1 cellular context compared by ENCODE assay signal in the genomic region with DNA sequence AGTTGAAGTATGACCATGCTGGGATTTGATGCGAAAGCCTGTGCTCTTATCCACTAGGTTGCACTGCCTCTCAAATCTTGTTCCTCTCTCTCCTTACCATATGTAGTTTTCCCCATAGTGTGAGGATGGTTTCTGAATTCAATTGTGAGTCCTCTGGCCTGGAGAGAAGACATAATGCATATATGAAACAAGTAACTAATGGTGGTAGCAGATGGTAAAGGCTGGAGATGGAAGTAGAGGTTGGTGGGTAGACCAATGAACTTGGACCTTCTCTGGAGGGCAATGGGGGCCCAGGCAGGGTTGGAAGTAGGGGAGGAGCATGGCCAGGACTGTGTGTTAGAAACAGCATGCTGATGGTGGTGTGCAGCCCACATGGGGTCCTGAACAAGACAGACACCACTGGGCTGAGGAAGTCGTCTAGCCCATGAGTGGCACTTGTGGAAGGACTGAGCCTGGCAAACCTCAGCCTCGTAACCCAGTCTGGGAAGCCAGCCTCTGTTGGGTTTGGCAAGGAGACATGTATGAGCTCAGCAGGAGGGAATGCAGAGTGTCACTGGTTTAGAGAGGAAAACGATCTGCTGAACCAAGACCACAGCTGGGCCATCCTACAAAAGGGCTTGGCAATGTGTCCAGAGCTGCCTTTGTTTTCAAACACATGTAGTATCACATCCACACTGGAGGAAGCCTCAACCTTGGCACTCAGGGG.
TF ChIP-seq lines count a peak whose summit lies in the region.

No MANE protein-coding gene starts in this region.

TF ChIP-seq in HepG2, 621 proteins besides CTCF, POLR2A, EP300 and RAD21 (continued from another document):
- no peak for TF ChIP-seq TCF7L2 (IDR thresholded peaks at IDR 0.05; ENCODE audit: low read depth, low read length)
- peak; percentile 18; the same call in 1 of the 2 replicates for TF ChIP-seq HNF4A (CRISPR knock-in tag; IDR thresholded peaks at IDR 0.05)
- TF ChIP-seq KDM5A (IDR thresholded peaks at IDR 0.05; ENCODE audit: borderline replicate concordance, low read length), result no peak
- TF ChIP-seq PHF5A (CRISPR knock-in tag; IDR thresholded peaks at IDR 0.05; ENCODE audit: low read depth, unreplicated experiment), result no peak
- TF ChIP-seq KLF16 (CRISPR knock-in tag; IDR thresholded peaks at IDR 0.05), result no peak
- TF ChIP-seq SP4 (CRISPR knock-in tag; IDR thresholded peaks at IDR 0.05), result no peak
- TF ChIP-seq, protein P1, sequence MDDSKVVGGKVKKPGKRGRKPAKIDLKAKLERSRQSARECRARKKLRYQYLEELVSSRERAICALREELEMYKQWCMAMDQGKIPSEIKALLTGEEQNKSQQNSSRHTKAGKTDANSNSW (CRISPR knock-in tag; IDR thresholded peaks at IDR 0.05; ENCODE audit: borderline replicate concordance), result no peak
- TF ChIP-seq SALL1 (CRISPR knock-in tag; IDR thresholded peaks at IDR 0.05), result peak; percentile 29; the same call in 1 of the 2 replicates
- TF ChIP-seq, protein P2, sequence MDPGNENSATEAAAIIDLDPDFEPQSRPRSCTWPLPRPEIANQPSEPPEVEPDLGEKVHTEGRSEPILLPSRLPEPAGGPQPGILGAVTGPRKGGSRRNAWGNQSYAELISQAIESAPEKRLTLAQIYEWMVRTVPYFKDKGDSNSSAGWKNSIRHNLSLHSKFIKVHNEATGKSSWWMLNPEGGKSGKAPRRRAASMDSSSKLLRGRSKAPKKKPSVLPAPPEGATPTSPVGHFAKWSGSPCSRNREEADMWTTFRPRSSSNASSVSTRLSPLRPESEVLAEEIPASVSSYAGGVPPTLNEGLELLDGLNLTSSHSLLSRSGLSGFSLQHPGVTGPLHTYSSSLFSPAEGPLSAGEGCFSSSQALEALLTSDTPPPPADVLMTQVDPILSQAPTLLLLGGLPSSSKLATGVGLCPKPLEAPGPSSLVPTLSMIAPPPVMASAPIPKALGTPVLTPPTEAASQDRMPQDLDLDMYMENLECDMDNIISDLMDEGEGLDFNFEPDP (CRISPR knock-in tag; conservative IDR thresholded peaks at IDR 0.05), result no peak
- TF ChIP-seq BRF2 (CRISPR knock-in tag; IDR thresholded peaks at IDR 0.05), result no peak
- TF ChIP-seq, protein P3, sequence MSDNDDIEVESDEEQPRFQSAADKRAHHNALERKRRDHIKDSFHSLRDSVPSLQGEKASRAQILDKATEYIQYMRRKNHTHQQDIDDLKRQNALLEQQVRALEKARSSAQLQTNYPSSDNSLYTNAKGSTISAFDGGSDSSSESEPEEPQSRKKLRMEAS (IDR thresholded peaks at IDR 0.05), result 0 out of 2 replicates have a peak, but pooled peaks have one; percentile 13
- TF ChIP-seq SYNCRIP (IDR thresholded peaks at IDR 0.05; ENCODE audit: insufficient read depth, low read depth, low read length), result no peak
- no peak for TF ChIP-seq PATZ1 (CRISPR knock-in tag; IDR thresholded peaks at IDR 0.05)
- no peak for TF ChIP-seq ZNF44 (CRISPR knock-in tag; IDR thresholded peaks at IDR 0.05)
- TF ChIP-seq, protein P4, sequence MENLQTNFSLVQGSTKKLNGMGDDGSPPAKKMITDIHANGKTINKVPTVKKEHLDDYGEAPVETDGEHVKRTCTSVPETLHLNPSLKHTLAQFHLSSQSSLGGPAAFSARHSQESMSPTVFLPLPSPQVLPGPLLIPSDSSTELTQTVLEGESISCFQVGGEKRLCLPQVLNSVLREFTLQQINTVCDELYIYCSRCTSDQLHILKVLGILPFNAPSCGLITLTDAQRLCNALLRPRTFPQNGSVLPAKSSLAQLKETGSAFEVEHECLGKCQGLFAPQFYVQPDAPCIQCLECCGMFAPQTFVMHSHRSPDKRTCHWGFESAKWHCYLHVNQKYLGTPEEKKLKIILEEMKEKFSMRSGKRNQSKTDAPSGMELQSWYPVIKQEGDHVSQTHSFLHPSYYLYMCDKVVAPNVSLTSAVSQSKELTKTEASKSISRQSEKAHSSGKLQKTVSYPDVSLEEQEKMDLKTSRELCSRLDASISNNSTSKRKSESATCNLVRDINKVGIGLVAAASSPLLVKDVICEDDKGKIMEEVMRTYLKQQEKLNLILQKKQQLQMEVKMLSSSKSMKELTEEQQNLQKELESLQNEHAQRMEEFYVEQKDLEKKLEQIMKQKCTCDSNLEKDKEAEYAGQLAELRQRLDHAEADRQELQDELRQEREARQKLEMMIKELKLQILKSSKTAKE (CRISPR knock-in tag; IDR thresholded peaks at IDR 0.05; ENCODE audit: borderline replicate concordance), result no peak
- TF ChIP-seq, protein P5, sequence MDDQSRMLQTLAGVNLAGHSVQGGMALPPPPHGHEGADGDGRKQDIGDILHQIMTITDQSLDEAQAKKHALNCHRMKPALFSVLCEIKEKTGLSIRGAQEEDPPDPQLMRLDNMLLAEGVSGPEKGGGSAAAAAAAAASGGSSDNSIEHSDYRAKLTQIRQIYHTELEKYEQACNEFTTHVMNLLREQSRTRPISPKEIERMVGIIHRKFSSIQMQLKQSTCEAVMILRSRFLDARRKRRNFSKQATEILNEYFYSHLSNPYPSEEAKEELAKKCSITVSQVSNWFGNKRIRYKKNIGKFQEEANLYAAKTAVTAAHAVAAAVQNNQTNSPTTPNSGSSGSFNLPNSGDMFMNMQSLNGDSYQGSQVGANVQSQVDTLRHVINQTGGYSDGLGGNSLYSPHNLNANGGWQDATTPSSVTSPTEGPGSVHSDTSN (CRISPR knock-in tag; IDR thresholded peaks at IDR 0.05; ENCODE audit: borderline replicate concordance), result no peak
- peak; percentile 35 for TF ChIP-seq TEAD3 (CRISPR knock-in tag; optimal IDR thresholded peaks at IDR 0.05; ENCODE audit: borderline replicate concordance)
- no peak for TF ChIP-seq MEIS2 (CRISPR knock-in tag; IDR thresholded peaks at IDR 0.05)
- TF ChIP-seq, protein P6, sequence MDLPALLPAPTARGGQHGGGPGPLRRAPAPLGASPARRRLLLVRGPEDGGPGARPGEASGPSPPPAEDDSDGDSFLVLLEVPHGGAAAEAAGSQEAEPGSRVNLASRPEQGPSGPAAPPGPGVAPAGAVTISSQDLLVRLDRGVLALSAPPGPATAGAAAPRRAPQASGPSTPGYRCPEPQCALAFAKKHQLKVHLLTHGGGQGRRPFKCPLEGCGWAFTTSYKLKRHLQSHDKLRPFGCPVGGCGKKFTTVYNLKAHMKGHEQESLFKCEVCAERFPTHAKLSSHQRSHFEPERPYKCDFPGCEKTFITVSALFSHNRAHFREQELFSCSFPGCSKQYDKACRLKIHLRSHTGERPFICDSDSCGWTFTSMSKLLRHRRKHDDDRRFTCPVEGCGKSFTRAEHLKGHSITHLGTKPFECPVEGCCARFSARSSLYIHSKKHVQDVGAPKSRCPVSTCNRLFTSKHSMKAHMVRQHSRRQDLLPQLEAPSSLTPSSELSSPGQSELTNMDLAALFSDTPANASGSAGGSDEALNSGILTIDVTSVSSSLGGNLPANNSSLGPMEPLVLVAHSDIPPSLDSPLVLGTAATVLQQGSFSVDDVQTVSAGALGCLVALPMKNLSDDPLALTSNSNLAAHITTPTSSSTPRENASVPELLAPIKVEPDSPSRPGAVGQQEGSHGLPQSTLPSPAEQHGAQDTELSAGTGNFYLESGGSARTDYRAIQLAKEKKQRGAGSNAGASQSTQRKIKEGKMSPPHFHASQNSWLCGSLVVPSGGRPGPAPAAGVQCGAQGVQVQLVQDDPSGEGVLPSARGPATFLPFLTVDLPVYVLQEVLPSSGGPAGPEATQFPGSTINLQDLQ (CRISPR knock-in tag; IDR thresholded peaks at IDR 0.05), result no peak
- no peak for TF ChIP-seq TOE1 (CRISPR knock-in tag; IDR thresholded peaks at IDR 0.05)
- TF ChIP-seq, protein P7, sequence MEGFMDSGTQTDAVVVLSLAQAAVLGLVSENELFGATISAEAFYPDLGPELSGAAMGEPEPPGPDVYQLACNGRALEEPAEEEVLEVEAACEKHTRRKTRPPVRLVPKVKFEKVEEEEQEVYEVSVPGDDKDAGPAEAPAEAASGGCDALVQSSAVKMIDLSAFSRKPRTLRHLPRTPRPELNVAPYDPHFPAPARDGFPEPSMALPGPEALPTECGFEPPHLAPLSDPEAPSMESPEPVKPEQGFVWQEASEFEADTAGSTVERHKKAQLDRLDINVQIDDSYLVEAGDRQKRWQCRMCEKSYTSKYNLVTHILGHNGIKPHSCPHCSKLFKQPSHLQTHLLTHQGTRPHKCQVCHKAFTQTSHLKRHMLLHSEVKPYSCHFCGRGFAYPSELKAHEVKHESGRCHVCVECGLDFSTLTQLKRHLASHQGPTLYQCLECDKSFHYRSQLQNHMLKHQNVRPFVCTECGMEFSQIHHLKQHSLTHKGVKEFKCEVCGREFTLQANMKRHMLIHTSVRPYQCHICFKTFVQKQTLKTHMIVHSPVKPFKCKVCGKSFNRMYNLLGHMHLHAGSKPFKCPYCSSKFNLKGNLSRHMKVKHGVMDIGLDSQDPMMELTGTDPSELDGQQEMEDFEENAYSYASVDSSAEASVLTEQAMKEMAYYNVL (CRISPR knock-in tag; IDR thresholded peaks at IDR 0.05; ENCODE audit: borderline replicate concordance), result no peak
- no peak for TF ChIP-seq SIN3B (IDR thresholded peaks at IDR 0.05; ENCODE audit: low read length)
- peak; percentile 34; the same call in 1 of the 2 replicates for TF ChIP-seq JUN (CRISPR knock-in tag; IDR thresholded peaks at IDR 0.05)
- TF ChIP-seq, protein P8, sequence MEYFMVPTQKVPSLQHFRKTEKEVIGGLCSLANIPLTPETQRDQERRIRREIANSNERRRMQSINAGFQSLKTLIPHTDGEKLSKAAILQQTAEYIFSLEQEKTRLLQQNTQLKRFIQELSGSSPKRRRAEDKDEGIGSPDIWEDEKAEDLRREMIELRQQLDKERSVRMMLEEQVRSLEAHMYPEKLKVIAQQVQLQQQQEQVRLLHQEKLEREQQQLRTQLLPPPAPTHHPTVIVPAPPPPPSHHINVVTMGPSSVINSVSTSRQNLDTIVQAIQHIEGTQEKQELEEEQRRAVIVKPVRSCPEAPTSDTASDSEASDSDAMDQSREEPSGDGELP (IDR thresholded peaks at IDR 0.05; ENCODE audit: borderline replicate concordance, low read depth), result no peak
- 0 out of 2 replicates have a peak, but pooled peaks have one; percentile 18 for TF ChIP-seq RXRA (CRISPR knock-in tag; IDR thresholded peaks at IDR 0.05)
- no peak for TF ChIP-seq E2F2 (CRISPR knock-in tag; IDR thresholded peaks at IDR 0.05; ENCODE audit: borderline replicate concordance)
- TF ChIP-seq ZNF317 (CRISPR knock-in tag; IDR thresholded peaks at IDR 0.05), result peak; percentile 96
- peak; percentile 19; the same call in 1 of the 2 replicates for TF ChIP-seq RARA (CRISPR knock-in tag; IDR thresholded peaks at IDR 0.05)
- TF ChIP-seq ZNF644 (CRISPR knock-in tag; IDR thresholded peaks at IDR 0.05; ENCODE audit: low read depth), result peak; percentile 10
- TF ChIP-seq SRY (CRISPR knock-in tag; IDR thresholded peaks at IDR 0.05), result no peak
TF ChIP-seq in HepG2: peak in this region for 11.
